28 cellular contexts compared by ENCODE assay signal in genomic region chr1:192386051-192386650, GRCh38.
"Had no signal": no experiment of that assay in that cellular context is flagged by ENCODE, and none has a peak within 500 bp of the region (broad histone marks: within the 10 kb centered on the region; RNA-seq: fewer than 3 reads in every experiment).

No MANE protein-coding gene starts in this region.

- H3K4me3 ChIP-seq: gastrocnemius medialis, heart right ventricle, left lung, neural progenitor cell, right lobe of liver, suprapubic skin, transverse colon, upper lobe of right lung, uterus had no signal

- FAIRE-seq: endometrium, islet of Langerhans, small intestine had no signal

- H3K4me1 Mint-ChIP-seq: nephron; neural progenitor cell; stimulated activated naive CD8-positive, alpha-beta T cell treated with anti-CD3 and anti-CD28 coated beads, Interleukin-15, amount 100 ng/mL, for 72 hours had no signal

- H3K79me2 ChIP-seq: parathyroid adenoma had no signal

- H3K36me3 ChIP-seq: gastrocnemius medialis, heart right ventricle, left lung, neural progenitor cell, right lobe of liver, suprapubic skin, transverse colon, upper lobe of right lung, uterus had no signal

- H3K27me3 ChIP-seq: gastrocnemius medialis, heart right ventricle, left lung, neural progenitor cell, right lobe of liver, suprapubic skin, transverse colon, upper lobe of right lung, uterus had no signal

- DNase-seq: cortex of kidney; effector memory CD8-positive, alpha-beta T cell; gastrocnemius medialis; glutamatergic neuron; heart right ventricle; hippocampal formation; left cardiac atrium; left lung; mammary epithelial cell; mesendoderm; midbrain; naive thymus-derived CD4-positive, alpha-beta T cell; right lobe of liver; small intestine; stimulated activated CD4-positive, alpha-beta T cell treated with anti-CD3 and anti-CD28 coated beads, Interleukin-15, amount 100 ng/mL, for 24 hours; stimulated activated CD4-positive, alpha-beta T cell treated with anti-CD3 and anti-CD28 coated beads, Interleukin-2, amount 100 ng/mL, for 48 hours; stimulated activated naive CD4-positive, alpha-beta T cell; stimulated activated naive CD8-positive, alpha-beta T cell treated with anti-CD3 and anti-CD28 coated beads, Interleukin-15, amount 100 ng/mL, for 72 hours; transverse colon; upper lobe of right lung; uterus had no signal

- H3K27ac ChIP-seq: gastrocnemius medialis, heart right ventricle, left lung, neural progenitor cell, parathyroid adenoma, right lobe of liver, suprapubic skin, transverse colon, upper lobe of right lung, uterus had no signal

- H3K9me3 Mint-ChIP-seq: effector memory CD8-positive, alpha-beta T cell; stimulated activated naive CD8-positive, alpha-beta T cell treated with anti-CD3 and anti-CD28 coated beads, Interleukin-15, amount 100 ng/mL, for 72 hours had no signal

- H3K27me3 Mint-ChIP-seq: progenitor cell of endocrine pancreas; stimulated activated naive CD8-positive, alpha-beta T cell treated with anti-CD3 and anti-CD28 coated beads, Interleukin-15, amount 100 ng/mL, for 72 hours had no signal

- H3K9ac ChIP-seq: neural progenitor cell, parathyroid adenoma had no signal

- H3K4me1 ChIP-seq: gastrocnemius medialis, heart right ventricle, left lung, neural progenitor cell, parathyroid adenoma, right lobe of liver, suprapubic skin, transverse colon, upper lobe of right lung, uterus had no signal

- H2AFZ ChIP-seq: neural progenitor cell, parathyroid adenoma had no signal

- H3K36me3 Mint-ChIP-seq: naive thymus-derived CD4-positive, alpha-beta T cell had no signal

- H3K27ac Mint-ChIP-seq: effector memory CD8-positive, alpha-beta T cell; naive thymus-derived CD4-positive, alpha-beta T cell; nephron; neural progenitor cell; progenitor cell of endocrine pancreas; stimulated activated naive CD8-positive, alpha-beta T cell treated with anti-CD3 and anti-CD28 coated beads, Interleukin-15, amount 100 ng/mL, for 72 hours had no signal

- ATAC-seq: effector memory CD8-positive, alpha-beta T cell; gastrocnemius medialis; heart right ventricle; left cardiac atrium; left lung; naive thymus-derived CD4-positive, alpha-beta T cell; right lobe of liver; stimulated activated naive CD8-positive, alpha-beta T cell treated with anti-CD3 and anti-CD28 coated beads, Interleukin-15, amount 100 ng/mL, for 72 hours; upper lobe of right lung had no signal

- H3K4me2 ChIP-seq: neural progenitor cell had no signal

- H3K9me3 ChIP-seq: gastrocnemius medialis, right lobe of liver, upper lobe of right lung, uterus had no signal

- H3K4me3 Mint-ChIP-seq: effector memory CD8-positive, alpha-beta T cell; naive thymus-derived CD4-positive, alpha-beta T cell; nephron; neural progenitor cell; stimulated activated naive CD8-positive, alpha-beta T cell treated with anti-CD3 and anti-CD28 coated beads, Interleukin-15, amount 100 ng/mL, for 72 hours had no signal
